ENCODE assay signal across 24 cellular contexts in the genomic region with DNA sequence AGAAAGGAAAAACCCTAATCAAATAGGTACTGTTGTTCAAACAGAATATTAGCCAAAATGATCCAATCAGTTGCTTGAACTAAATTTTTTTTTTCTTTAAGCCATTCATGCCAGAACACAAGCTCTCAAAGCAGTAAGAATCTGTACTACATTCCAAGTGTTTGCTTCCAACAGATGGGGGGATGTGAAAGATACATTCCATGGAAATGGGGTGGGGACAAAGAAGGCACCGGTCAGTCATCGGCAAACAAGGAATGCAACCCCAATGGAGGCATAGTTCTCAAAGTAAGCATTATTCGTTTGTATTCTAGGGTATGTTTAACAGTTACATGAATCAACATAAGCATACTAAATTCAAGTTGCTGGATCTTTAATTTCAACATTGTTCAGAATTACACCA. TPM values are rescaled to one million over a fixed set of nuclear protein-coding genes. Genes with fewer than 3 reads are reported as not detected.
DNase-seq lines count a peak whose midpoint lies in the region; ATAC-seq, FAIRE-seq and TF ChIP-seq lines count a peak whose summit lies in the region.
"Had no signal": no experiment of that assay in that cellular context is flagged by ENCODE, and none has a peak within 500 bp of the region (broad histone marks: within the 10 kb centered on the region; RNA-seq: fewer than 3 reads in every experiment).

No MANE protein-coding gene starts in this region.

- no peaks in the 10 kb centered on the region for H3K36me3 ChIP-seq in H1 (ENCODE audit: control insufficient read depth in 2 of 4, insufficient read depth in 4 of 4, low read length in 3 of 4)
- H3K36me3 ChIP-seq: BE2C had no signal

- TF ChIP-seq EP300 in A549 (IDR thresholded peaks at IDR 0.05) (no peak), H1 (IDR thresholded peaks at IDR 0.05; ENCODE audit: borderline replicate concordance in 1 of 2, low read depth in 2 of 2, low read length in 2 of 2) (no peak)

- H3K79me1 ChIP-seq in H1 (ENCODE audit: low read depth, low read length): no peaks in the 10 kb centered on the region

- H4K5ac ChIP-seq in H1 (ENCODE audit: insufficient read length, low read depth, low read length): no peak overlapping the region

- H3K23ac ChIP-seq in H1 (ENCODE audit: insufficient read length): no peak overlapping the region

- 45% methylated on average over 3 of the region's 3 CpGs for WGBS in A549 (ENCODE audit: missing lambda C conversion rate)
- WGBS in H1 (ENCODE audit: extremely low coverage in 1 of 2, insufficient coverage in 1 of 2, insufficient read length in 1 of 2, insufficient replicate concordance in 2 of 2, low coverage in 1 of 2, low lambda C conversion rate in 2 of 2, missing lambda C conversion rate in 1 of 2), 2 experiments: 75% methylated on average over 3 of the region's 3 CpGs; no CpG with 5 or more reads in 1 of the 2 experiments

- no peak overlapping the region for H3K56ac ChIP-seq in H1 (replicated peaks; ENCODE audit: insufficient read length, low read depth, low read length)

- DNase-seq in A549 (ENCODE audit: low read depth in 1 of 2, low spot score in 1 of 2) (no peak), H1 (ENCODE audit: low read depth in 1 of 2, low spot score in 2 of 2) (no peak), iPS DF 19.7 (ENCODE audit: low read depth, low spot score) (peak; percentile 3), NCI-H226 (no peak), KBM-7 (no peak), T-helper 1 cell (no peak)
- DNase-seq: ACHN; AML-193; BE2C; CD4-positive, alpha-beta T cell; CD8-positive, alpha-beta memory T cell; DMS 273 treated with DMSO at 0.1 percent for 48 hours; DMS79; EL; GDM1; GOT3; H9 had no signal

- TF ChIP-seq CTCF in A549 (IDR thresholded peaks at IDR 0.05) (no peak), H1 (IDR thresholded peaks at IDR 0.05; ENCODE audit: control extremely low read depth in 1 of 3, insufficient read depth in 1 of 3, low read depth in 1 of 3, low read length in 3 of 3) (no peak)

- no peak for TF ChIP-seq RAD21 in A549 (conservative IDR thresholded peaks at IDR 0.05 in 1 of 2, IDR thresholded peaks at IDR 0.05 in 1 of 2)
- no peak for TF ChIP-seq RAD21 in H1 (IDR thresholded peaks at IDR 0.05 in 1 of 2, conservative IDR thresholded peaks at IDR 0.05 in 1 of 2; ENCODE audit: low read depth in 2 of 2, low read length in 2 of 2)

- H3K9me3 ChIP-seq in A549: no peaks in the 10 kb centered on the region
- H3K9me3 ChIP-seq in H1 (ENCODE audit: insufficient read depth in 2 of 2, low read depth in 1 of 2, low read length in 1 of 2): no peaks in the 10 kb centered on the region
- H3K9me3 ChIP-seq: BE2C had no signal

- POLR2A ChIA-PET in A549 (lab: Yijun Ruan, JAX) (no interaction called here), H1 (lab: Charles Lee; ENCODE audit: partially characterized antibody) (interaction anchor here (1.3 kb wide), 1 partner anchor 33 kb away, joined by 3 read pairs; the partner anchor contains the start of gene C10orf143)

- H4K20me1 ChIP-seq in H1 (replicated peaks in 1 of 2; ENCODE audit: control insufficient read depth in 1 of 2, insufficient read depth in 2 of 2, low read length in 2 of 2): no peaks in the 10 kb centered on the region
- H4K20me1 ChIP-seq: BLaER1 treated with 17β-estradiol and CSF1 and Interleukin-3, amounts not matched to agents 10 nM and 100 nM had no signal

- H3K27me3 ChIP-seq in H1 (replicated peaks in 1 of 4; ENCODE audit: control insufficient read depth in 3 of 4, extremely low read depth in 1 of 4, insufficient read depth in 3 of 4, low read length in 3 of 4): no peaks in the 10 kb centered on the region
- H3K27me3 ChIP-seq: BE2C; BLaER1 treated with 17β-estradiol and CSF1 and Interleukin-3, amounts not matched to agents 10 nM and 100 nM had no signal

- no peak overlapping the region for H3K9ac ChIP-seq in H1 (replicated peaks in 1 of 4; ENCODE audit: extremely low read depth in 1 of 4, low read depth in 3 of 4, low read length in 3 of 4)
- H3K9ac ChIP-seq: BLaER1 treated with 17β-estradiol and CSF1 and Interleukin-3, amounts not matched to agents 10 nM and 100 nM had no signal

- no peak overlapping the region for H3K18ac ChIP-seq in H1 (ENCODE audit: extremely low read depth, low read length)

- ATAC-seq in A549: no peak
- ATAC-seq: HCT116 had no signal

- H2BK12ac ChIP-seq in H1 (ENCODE audit: low read depth, low read length): no peak overlapping the region

- CTCF ChIA-PET in A549 (lab: Yijun Ruan, JAX) (no interaction called here), H1 (lab: Charles Lee; ENCODE audit: partially characterized antibody) (no interaction called here)

- H3K27ac ChIP-seq in A549: no peak overlapping the region
- no peak overlapping the region for H3K27ac ChIP-seq in H1 (ENCODE audit: low read depth, low read length)
- H3K27ac ChIP-seq: 22Rv1; BLaER1 treated with 17β-estradiol and CSF1 and Interleukin-3, amounts not matched to agents 10 nM and 100 nM had no signal

- in situ Hi-C loops in KBM-7 (cut with MboI; ENCODE audit: low pct_unique_long_range_greater_than_20kb, low sequenced_read_pairs): no loop called here

- FAIRE-seq in A549 (lab: Jason Lieb, UNC) (peak; percentile 56), H1 (lab: Jason Lieb, UNC) (peak; percentile 19)
- FAIRE-seq: A204.1, D721Med, GM12891, GM18507 had no signal

- H4K91ac ChIP-seq in H1 (replicated peaks; ENCODE audit: insufficient read length, low read length): no peak overlapping the region

- H3K4me1 ChIP-seq in A549: no peaks in the 10 kb centered on the region
- no peaks in the 10 kb centered on the region for H3K4me1 ChIP-seq in H1 (replicated peaks in 1 of 4; ENCODE audit: control insufficient read depth in 3 of 4, insufficient read depth in 4 of 4, low read length in 3 of 4)
- H3K4me1 ChIP-seq: BE2C had no signal

- H3K23me2 ChIP-seq in H1 (ENCODE audit: low read depth, low read length): no peaks in the 10 kb centered on the region

- H2AFZ ChIP-seq in H1 (ENCODE audit: low read length): no peak overlapping the region

- no peak overlapping the region for H3K14ac ChIP-seq in H1 (ENCODE audit: insufficient read length)

- no peak overlapping the region for H2BK120ac ChIP-seq in H1 (replicated peaks; ENCODE audit: low read depth, low read length)

- no peak overlapping the region for H3K4ac ChIP-seq in H1 (replicated peaks; ENCODE audit: insufficient read length, low read depth, low read length)

- TF ChIP-seq POLR2A in A549 (IDR thresholded peaks at IDR 0.05; ENCODE audit: low read length): no peak
- no peak for TF ChIP-seq POLR2A in H1 (IDR thresholded peaks at IDR 0.05; ENCODE audit: control extremely low read depth in 1 of 2, low read depth in 2 of 2, low read length in 2 of 2)

- no peak overlapping the region for H2BK20ac ChIP-seq in H1 (ENCODE audit: low read length)

- no peak overlapping the region for H2AK5ac ChIP-seq in H1 (ENCODE audit: low read depth, low read length)

- no peak overlapping the region for H4K8ac ChIP-seq in H1 (ENCODE audit: extremely low read depth, insufficient read depth, low read length)

- H3K4me2 ChIP-seq in A549 (no peak overlapping the region), H1 (ENCODE audit: insufficient read depth in 1 of 2, low read depth in 2 of 2, low read length in 2 of 2) (no peak overlapping the region)
- H3K4me2 ChIP-seq: BLaER1 treated with 17β-estradiol and CSF1 and Interleukin-3, amounts not matched to agents 10 nM and 100 nM had no signal

- H2BK15ac ChIP-seq in H1 (ENCODE audit: low read length): no peak overlapping the region

- H2BK5ac ChIP-seq in H1 (ENCODE audit: low read depth, low read length): no peak overlapping the region

- H3K4me3 ChIP-seq in A549: no peak overlapping the region
- no peak overlapping the region for H3K4me3 ChIP-seq in H1 (ENCODE audit: extremely low read depth in 1 of 4, insufficient read depth in 2 of 4, low read depth in 3 of 4, low read length in 4 of 4)
- H3K4me3 ChIP-seq: BLaER1 treated with 17β-estradiol and CSF1 and Interleukin-3, amounts not matched to agents 10 nM and 100 nM had no signal

- no peaks in the 10 kb centered on the region for H3K79me2 ChIP-seq in H1 (ENCODE audit: control insufficient read depth in 1 of 2, insufficient read depth in 2 of 2, low read length in 2 of 2)

TF ChIP-seq in A549, 52 proteins besides CTCF, POLR2A, EP300 and RAD21 (continues in another document):
- TF ChIP-seq MAZ (IDR thresholded peaks at IDR 0.05; ENCODE audit: borderline replicate concordance, low read depth, low read length): no peak

TF ChIP-seq in H1, 55 proteins besides CTCF, POLR2A, EP300 and RAD21 (continues in another document):
- no peak for TF ChIP-seq TCF12 (IDR thresholded peaks at IDR 0.05; ENCODE audit: low read depth, low read length)

RNA-seq across cellular contexts. Expression of gene C10orf143, which starts 32.5 kb away (rescaled TPM):
- polyA plus RNA-seq in A549 (2011; rRNA removed): 1.5 and 1.6 TPM in 2 replicates
- polyA plus RNA-seq in A549 (2012; cell fraction: cytosol; rRNA removed): 0.44 and 0.58 TPM in 2 replicates
- polyA plus RNA-seq in A549 (2012; cell fraction: nucleus; rRNA removed): 0.89 and 0.92 TPM in 2 replicates
- polyA plus RNA-seq in A549 (2017; fragmentation: RNase III; extraction: RNeasy Plus Mini Kit Qiagen cat#74134 plus additional on column Dnase treatment): 1.2 to 1.6 TPM (median 1.5 TPM) in 3 replicates
- 0.92 and 0.95 TPM in 2 replicates for polyA minus RNA-seq in A549 (2011; rRNA and poly(A)+ RNA removed)
- total RNA-seq in H1 (2021; fragmentation: NEBNext Ultra II Directional; extraction: Animal tissue kit (Norgen Biotek cat#: 25700)): 1.3 and 2.0 TPM in 2 replicates
- polyA plus RNA-seq in H1 (2011; rRNA removed): 1.5 and 1.6 TPM in 2 replicates
- polyA plus RNA-seq in H1 (2011; cell fraction: cytosol; rRNA removed): 2.1 TPM
- polyA plus RNA-seq in H1 (2011; cell fraction: nucleus; rRNA removed): 1.9 TPM
- polyA plus RNA-seq in H1 (2012, experiment 1 of 2): 1.2 to 2.8 TPM (median 2.3 TPM) in 4 replicates
- polyA plus RNA-seq in H1 (2012, experiment 2 of 2): 1.5 TPM
- polyA plus RNA-seq in H1 (2013, experiment 1 of 2): 1.4 TPM
- 1.6 TPM for polyA plus RNA-seq in H1 (2013, experiment 2 of 2)
- 0.59 and 1.7 TPM in 2 replicates for polyA minus RNA-seq in H1 (2011; rRNA and poly(A)+ RNA removed)
- not detected for polyA minus RNA-seq in H1 (2011; cell fraction: cytosol; rRNA and poly(A)+ RNA removed)
- polyA minus RNA-seq in H1 (2011; cell fraction: nucleus; rRNA and poly(A)+ RNA removed): 1.7 TPM

RNA-seq across cellular contexts. Expression of gene GLRX3, which starts 58.1 kb away (rescaled TPM):
- polyA plus RNA-seq in A549 (2011; rRNA removed) (185 and 219 TPM in 2 replicates), A549 (2017; fragmentation: RNase III; extraction: RNeasy Plus Mini Kit Qiagen cat#74134 plus additional on column Dnase treatment) (139 to 167 TPM (median 153 TPM) in 3 replicates), H1 (2011; rRNA removed) (55.3 and 59.9 TPM in 2 replicates)
- polyA plus RNA-seq in A549 (2012; cell fraction: cytosol; rRNA removed): 136 and 170 TPM in 2 replicates
- 77.4 and 87.5 TPM in 2 replicates for polyA plus RNA-seq in A549 (2012; cell fraction: nucleus; rRNA removed)
- polyA minus RNA-seq in A549 (2011; rRNA and poly(A)+ RNA removed): 24.1 and 26.4 TPM in 2 replicates
- total RNA-seq in H1 (2021; fragmentation: NEBNext Ultra II Directional; extraction: Animal tissue kit (Norgen Biotek cat#: 25700)): 155 and 157 TPM in 2 replicates
- 113 TPM for polyA plus RNA-seq in H1 (2011; cell fraction: cytosol; rRNA removed)
- polyA plus RNA-seq in H1 (2011; cell fraction: nucleus; rRNA removed): 44.4 TPM
- polyA plus RNA-seq in H1 (2012, experiment 1 of 2): 94.4 to 129 TPM (median 119 TPM) in 4 replicates
- 86.2 TPM for polyA plus RNA-seq in H1 (2012, experiment 2 of 2)
- 156 TPM for polyA plus RNA-seq in H1 (2013, experiment 1 of 2)
- 155 TPM for polyA plus RNA-seq in H1 (2013, experiment 2 of 2)
- polyA minus RNA-seq in H1 (2011; rRNA and poly(A)+ RNA removed): 30.9 and 38.9 TPM in 2 replicates
- 26.2 TPM for polyA minus RNA-seq in H1 (2011; cell fraction: cytosol; rRNA and poly(A)+ RNA removed)
- 22.6 TPM for polyA minus RNA-seq in H1 (2011; cell fraction: nucleus; rRNA and poly(A)+ RNA removed)
